8 cellular contexts compared by ENCODE assay signal in the genomic region with DNA sequence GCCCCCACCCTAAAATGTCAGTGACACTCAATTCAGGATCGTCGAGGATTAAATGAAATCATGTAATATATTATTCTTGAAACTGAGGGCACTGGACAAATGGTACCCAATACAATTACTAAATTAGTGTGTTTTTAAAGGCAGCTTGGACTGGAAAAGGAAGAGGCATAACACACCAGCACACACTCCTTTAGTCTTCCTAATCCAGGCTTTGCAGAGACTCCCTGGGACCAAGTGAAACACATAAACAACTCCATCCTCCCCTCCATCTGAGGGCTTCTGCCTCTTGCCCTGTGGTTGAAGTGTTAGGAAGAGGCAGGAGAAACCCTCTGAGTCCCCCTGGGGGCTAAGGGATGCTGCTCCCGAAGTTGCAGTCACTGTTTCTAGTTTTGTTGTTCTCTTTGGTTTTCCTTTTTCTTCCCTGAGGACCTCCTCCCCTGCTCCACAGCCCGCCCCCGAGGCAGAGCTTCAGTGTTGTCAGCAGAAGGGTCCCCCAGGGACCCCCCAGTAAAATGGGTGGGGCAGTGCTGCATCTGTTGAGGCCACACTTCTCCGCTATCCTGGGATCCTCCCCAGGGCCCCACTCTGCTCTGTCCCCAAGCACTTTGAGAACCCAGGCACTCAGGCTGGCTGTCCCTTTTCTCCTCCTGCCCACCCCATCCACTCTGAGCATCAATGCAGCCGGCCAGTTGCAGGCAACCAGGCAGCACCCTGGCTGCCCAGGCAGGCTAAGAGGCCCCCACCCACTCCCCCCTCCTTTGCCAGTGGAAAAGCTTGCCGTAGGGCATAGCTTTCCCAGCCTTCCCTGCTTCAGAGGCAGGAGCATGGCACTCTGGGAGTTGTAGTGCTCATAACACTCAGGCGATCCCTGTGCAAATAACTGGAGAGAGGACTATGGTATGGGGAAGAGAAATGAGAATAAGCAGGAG. TPM values are rescaled to one million over a fixed set of nuclear protein-coding genes. Genes with fewer than 3 reads are reported as not detected.
DNase-seq lines count a peak whose midpoint lies in the region; ATAC-seq and TF ChIP-seq lines count a peak whose summit lies in the region.

No MANE protein-coding gene starts in this region.

- no peak for ATAC-seq in GM19452 (IDR thresholded peaks at IDR 0.05; ENCODE audit: unreplicated experiment)
- ATAC-seq in HG03280 (IDR thresholded peaks at IDR 0.05; ENCODE audit: unreplicated experiment): no peak
- ATAC-seq in GM21529 (IDR thresholded peaks at IDR 0.05; ENCODE audit: unreplicated experiment): no peak

- no peak overlapping the region for H3K27ac ChIP-seq in OCI-LY7 (ENCODE audit: low read depth, low read length, poor library complexity, severe bottlenecking)

- H3K27me3 ChIP-seq in mucosa of stomach (ENCODE audit: control insufficient read depth, insufficient read depth, low read length): no peaks in the 10 kb centered on the region

- no peak for TF ChIP-seq POLR2A in erythroblast (IDR thresholded peaks at IDR 0.05; ENCODE audit: low read length)

- H3K9me2 ChIP-seq in OCI-LY7 (ENCODE audit: insufficient read depth, low read length): no peaks in the 10 kb centered on the region

- H2AFZ ChIP-seq in OCI-LY7 (ENCODE audit: low read length): no peak overlapping the region

- DNase-seq in NCI-H1417 (lab: John Stamatoyannopoulos, UW) (peak; percentile 29 to 80 (median 64)), NCI-H1417 treated with DMSO at 0.1 percent for 48 hours (lab: John Stamatoyannopoulos, UW) (no peak), OCI-LY7 (ENCODE audit: low spot score) (no peak), erythroblast (lab: John Stamatoyannopoulos, UW) (peak; percentile 55 to 57)

- no peaks in the 10 kb centered on the region for H3K36me3 ChIP-seq in OCI-LY7 (ENCODE audit: insufficient read depth, low read length)
- H3K36me3 ChIP-seq in mucosa of stomach (ENCODE audit: control insufficient read depth, insufficient read depth, low read length): peaks cover 9% of the 10 kb centered on the region

- BruUV-seq in OCI-LY7 (replicated peaks; lab: Mats Ljungman, UMichigan): no TSS peak

- H3K9me3 ChIP-seq in OCI-LY7 (ENCODE audit: low read length): no peaks in the 10 kb centered on the region
- H3K9me3 ChIP-seq in mucosa of stomach (ENCODE audit: control insufficient read depth, low read length): no peaks in the 10 kb centered on the region

- H4K20me1 ChIP-seq in OCI-LY7 (ENCODE audit: insufficient read depth, low read length): no peaks in the 10 kb centered on the region

- peak overlapping the region; percentile 16; the same call in 1 of the 2 replicates for H3K4me2 ChIP-seq in OCI-LY7 (ENCODE audit: low read length)

- intact Hi-C loops in OCI-LY7 (cut with micrococcal nuclease; ENCODE audit: unreplicated experiment): no loop called here

- H3K4me3 ChIP-seq in OCI-LY7 (ENCODE audit: low read depth, low read length, poor library complexity, severe bottlenecking) (no peak overlapping the region), mucosa of stomach (ENCODE audit: low read length) (peak overlapping the region; percentile 10)

- CTCF ChIA-PET in OCI-LY7 (lab: Charles Lee; ENCODE audit: unreplicated experiment): no interaction called here

- H3K9ac ChIP-seq in mucosa of stomach (ENCODE audit: low read length): peak overlapping the region; percentile 45

- no peak for TF ChIP-seq CTCF in OCI-LY7 (conservative IDR thresholded peaks at IDR 0.05; ENCODE audit: low read length)

- H3K4me1 ChIP-seq in OCI-LY7 (ENCODE audit: insufficient read depth, low read length, poor library complexity, severe bottlenecking) (peaks cover 5% of the 10 kb centered on the region), mucosa of stomach (ENCODE audit: control insufficient read depth, insufficient read depth, low read length) (peaks cover 41% of the 10 kb centered on the region)

- POLR2A ChIA-PET in OCI-LY7 (lab: Charles Lee): no interaction called here

- no peaks in the 10 kb centered on the region for H3K79me2 ChIP-seq in OCI-LY7 (ENCODE audit: insufficient read depth, low read depth, low read length)

RNA-seq across cellular contexts. Expression of gene TMEM63B, which starts 5.9 kb away (rescaled TPM):
- 3.7 and 5.4 TPM in 2 replicates for total RNA-seq in OCI-LY7 (2014; rRNA removed; shearing (Covaris generic))
- 10.0 and 10.2 TPM in 2 replicates for total RNA-seq in OCI-LY7 (2022)

RNA-seq across cellular contexts. Expression of gene MRPL14, which starts 6.0 kb away (rescaled TPM):
- 87.2 and 97.8 TPM in 2 replicates for total RNA-seq in OCI-LY7 (2014; rRNA removed; shearing (Covaris generic))
- 42.8 and 51.3 TPM in 2 replicates for total RNA-seq in OCI-LY7 (2022)

RNA-seq across cellular contexts. Expression of gene CAPN11, which starts 25.4 kb away (rescaled TPM):
- total RNA-seq in OCI-LY7 (2014; rRNA removed; shearing (Covaris generic)): not detected in 2 replicates
- not detected in 2 replicates for total RNA-seq in OCI-LY7 (2022)

Comparison
In these comparisons a context has a peak if more than half of its experiments do, and no peak if none do; other contexts are left out.
1. DNase-seq: peak in NCI-H1417 (3 of 3) and erythroblast (2 of 2); none in NCI-H1417 treated with DMSO at 0.1 percent for 48 hours (single experiment) and OCI-LY7 (single experiment).